In genomic region chr1:15409400-15410222, GRCh38 we compare ENCODE assay signal across 1 cellular context.
A peak's percentile ranks its signal among the peaks of the same experiment; 100 is the strongest.
TF ChIP-seq lines count a peak whose summit lies in the region.

Gene EFHD2, plus strand, starts transcription at chr1:15409888. Its CDS starts 84 bp downstream, at chr1:15409972.

TF ChIP-seq in K562, 482 proteins besides CTCF, POLR2A, EP300 and RAD21 (continued from another document and continues in another):
- TF ChIP-seq ZNF639 (CRISPR knock-in tag; conservative IDR thresholded peaks at IDR 0.05 in 1 of 2, IDR thresholded peaks at IDR 0.05 in 1 of 2): no peak
- TF ChIP-seq NCOA1 (IDR thresholded peaks at IDR 0.05; ENCODE audit: low read depth): no peak
- no peak for TF ChIP-seq ARID2 (IDR thresholded peaks at IDR 0.05)
- 0 out of 2 replicates have a peak, but pooled peaks have one; percentile 59 for TF ChIP-seq ZNF175 (CRISPR knock-in tag; IDR thresholded peaks at IDR 0.05; ENCODE audit: low read depth)
- 0 out of 4 replicates have a peak, but pooled peaks of 1 of the 2 experiments have one; percentile 17 for TF ChIP-seq HDAC1 (IDR thresholded peaks at IDR 0.05)
- TF ChIP-seq ATF2 (CRISPR knock-in tag; IDR thresholded peaks at IDR 0.05): 0 out of 2 replicates have a peak, but pooled peaks have one; percentile 39
- no peak for TF ChIP-seq RBM14 (IDR thresholded peaks at IDR 0.05; ENCODE audit: borderline replicate concordance, insufficient read depth, low read depth, low read length)
- no peak for TF ChIP-seq ZNF655 (CRISPR knock-in tag; IDR thresholded peaks at IDR 0.05)
- no peak for TF ChIP-seq PPARD (CRISPR knock-in tag; IDR thresholded peaks at IDR 0.05)
- no peak for TF ChIP-seq BRD9 (IDR thresholded peaks at IDR 0.05; ENCODE audit: low read depth, partially characterized antibody)
- no peak for TF ChIP-seq ZBED1 (IDR thresholded peaks at IDR 0.05)
- TF ChIP-seq RBFOX2 (IDR thresholded peaks at IDR 0.05; ENCODE audit: low read depth, low read length): peak; percentile 88
- TF ChIP-seq MITF (IDR thresholded peaks at IDR 0.05): no peak
- no peak for TF ChIP-seq CHD2 (IDR thresholded peaks at IDR 0.05; ENCODE audit: low read depth, low read length)
- no peak for TF ChIP-seq KHSRP (IDR thresholded peaks at IDR 0.05)
- TF ChIP-seq ZMIZ1 (IDR thresholded peaks at IDR 0.05; ENCODE audit: low read depth in 2 of 2, low read length in 2 of 2): no peak
- no peak for TF ChIP-seq BRD4 (IDR thresholded peaks at IDR 0.05)
- no peak for TF ChIP-seq DPF2 (IDR thresholded peaks at IDR 0.05)
- TF ChIP-seq ZNF79 (CRISPR knock-in tag; IDR thresholded peaks at IDR 0.05; ENCODE audit: low read depth): no peak
- no peak for TF ChIP-seq ZHX1 (conservative IDR thresholded peaks at IDR 0.05; ENCODE audit: low read length)
- TF ChIP-seq ZNF197 (CRISPR knock-in tag; IDR thresholded peaks at IDR 0.05; ENCODE audit: low read depth): no peak
- TF ChIP-seq ZFP1 (CRISPR knock-in tag; IDR thresholded peaks at IDR 0.05): no peak
- no peak for TF ChIP-seq ZNF449 (CRISPR knock-in tag; IDR thresholded peaks at IDR 0.05)
- TF ChIP-seq COPS2 (conservative IDR thresholded peaks at IDR 0.05): no peak
- TF ChIP-seq MBD2 (IDR thresholded peaks at IDR 0.05; ENCODE audit: borderline replicate concordance, low read depth): no peak
- no peak for TF ChIP-seq ZC3H8 (IDR thresholded peaks at IDR 0.05)
- TF ChIP-seq ZC3H11A (IDR thresholded peaks at IDR 0.05; ENCODE audit: low read depth, low read length): no peak
- TF ChIP-seq MGA (IDR thresholded peaks at IDR 0.05): no peak
- TF ChIP-seq SMARCC2 (IDR thresholded peaks at IDR 0.05; ENCODE audit: low read depth): no peak
- TF ChIP-seq RBM34 (IDR thresholded peaks at IDR 0.05; ENCODE audit: borderline replicate concordance, insufficient read depth, low read length): no peak
- no peak for TF ChIP-seq TOE1 (IDR thresholded peaks at IDR 0.05; ENCODE audit: borderline replicate concordance)
- no peak for TF ChIP-seq TOE1 (CRISPR knock-in tag; IDR thresholded peaks at IDR 0.05; ENCODE audit: borderline replicate concordance, low read depth)
